Comparison of ENCODE assay signal across 8 cellular contexts in genomic region chr3:181176610-181177009, GRCh38.
DNase-seq lines count a peak whose midpoint lies in the region; ATAC-seq, FAIRE-seq and TF ChIP-seq lines count a peak whose summit lies in the region.

No MANE protein-coding gene starts in this region.

- H3K9me3 Mint-ChIP-seq in nephron progenitor cell = no peaks in the 10 kb centered on the region

- peak; percentile 42 for FAIRE-seq in TTC549 (lab: Jason Lieb, UNC)

- H3K27ac Mint-ChIP-seq in nephron progenitor cell (no peak overlapping the region), T-helper 17 cell (no peak overlapping the region)

- no peaks in the 10 kb centered on the region for H3K27me3 ChIP-seq in uterus

- no peaks in the 10 kb centered on the region for H3K36me3 ChIP-seq in uterus

- no peaks in the 10 kb centered on the region for H3K36me3 Mint-ChIP-seq in nephron progenitor cell (ENCODE audit: low read depth)
- no peaks in the 10 kb centered on the region for H3K36me3 Mint-ChIP-seq in T-helper 17 cell (ENCODE audit: low read depth)

- H3K9me3 ChIP-seq in uterus = no peaks in the 10 kb centered on the region
- H3K9me3 ChIP-seq in T-helper 17 cell (ENCODE audit: control insufficient read depth, low read length, poor library complexity, severe bottlenecking) = no peaks in the 10 kb centered on the region

- intact Hi-C loops in uterus (cut with DNase I; ENCODE audit: low total_unique reads) = no loop called here

- H3K4me3 Mint-ChIP-seq in nephron progenitor cell (no peak overlapping the region), T-helper 17 cell (no peak overlapping the region)

- peak; percentile 94 for DNase-seq in NCI-H146 (lab: John Stamatoyannopoulos, UW)
- peak; percentile 2 for DNase-seq in epithelial cell of proximal tubule (ENCODE audit: low read depth)
- peak; percentile 25 for DNase-seq in nephron progenitor cell
- peak in 1 of 2 donors; percentile 19 for DNase-seq in uterus
- DNase-seq in T-helper 17 cell = no peak

- no peak overlapping the region for H3K4me3 ChIP-seq in epithelial cell of proximal tubule (ENCODE audit: low read depth, low read length)
- no peak overlapping the region for H3K4me3 ChIP-seq in uterus

- H3K27ac ChIP-seq in C4-2B (no peak overlapping the region), uterus (no peak overlapping the region)

- TF ChIP-seq CTCF in C4-2B (conservative IDR thresholded peaks at IDR 0.05) (peak; percentile 89), epithelial cell of proximal tubule (conservative IDR thresholded peaks at IDR 0.05; ENCODE audit: low read depth, low read length) (peak; percentile 70), nephron progenitor cell (IDR thresholded peaks at IDR 0.05) (peak; percentile 57), uterus (IDR thresholded peaks at IDR 0.05) (peak in 3 of 4 experiments; percentile 9 to 39 (median 10))

- H3K27me3 Mint-ChIP-seq in nephron progenitor cell (ENCODE audit: low read depth, poor library complexity) = peaks cover 3% of the 10 kb centered on the region
- peaks cover 5% of the 10 kb centered on the region for H3K27me3 Mint-ChIP-seq in T-helper 17 cell

- H3K4me1 Mint-ChIP-seq in nephron progenitor cell = peaks cover 26% of the 10 kb centered on the region
- H3K4me1 Mint-ChIP-seq in T-helper 17 cell = no peaks in the 10 kb centered on the region

- ATAC-seq in GM21529 (IDR thresholded peaks at IDR 0.05; ENCODE audit: unreplicated experiment) = peak; percentile 70
- ATAC-seq in T-helper 17 cell = no peak

- TF ChIP-seq POLR2A in uterus (IDR thresholded peaks at IDR 0.05) = no peak

- H3K4me1 ChIP-seq in uterus = no peaks in the 10 kb centered on the region

Comparison
In these comparisons a context has a peak if more than half of its experiments do, and no peak if none do; other contexts are left out.
1. CTCF ChIP-seq: peak in every context shown above with its lines; median percentile 89 in C4-2B; 70 in epithelial cell of proximal tubule; 57 in nephron progenitor cell; 10 in uterus.
2. DNase-seq: peak in NCI-H146 (single experiment), epithelial cell of proximal tubule (single experiment) and nephron progenitor cell (single experiment); none in T-helper 17 cell (0 of 3).